In the genomic region with DNA sequence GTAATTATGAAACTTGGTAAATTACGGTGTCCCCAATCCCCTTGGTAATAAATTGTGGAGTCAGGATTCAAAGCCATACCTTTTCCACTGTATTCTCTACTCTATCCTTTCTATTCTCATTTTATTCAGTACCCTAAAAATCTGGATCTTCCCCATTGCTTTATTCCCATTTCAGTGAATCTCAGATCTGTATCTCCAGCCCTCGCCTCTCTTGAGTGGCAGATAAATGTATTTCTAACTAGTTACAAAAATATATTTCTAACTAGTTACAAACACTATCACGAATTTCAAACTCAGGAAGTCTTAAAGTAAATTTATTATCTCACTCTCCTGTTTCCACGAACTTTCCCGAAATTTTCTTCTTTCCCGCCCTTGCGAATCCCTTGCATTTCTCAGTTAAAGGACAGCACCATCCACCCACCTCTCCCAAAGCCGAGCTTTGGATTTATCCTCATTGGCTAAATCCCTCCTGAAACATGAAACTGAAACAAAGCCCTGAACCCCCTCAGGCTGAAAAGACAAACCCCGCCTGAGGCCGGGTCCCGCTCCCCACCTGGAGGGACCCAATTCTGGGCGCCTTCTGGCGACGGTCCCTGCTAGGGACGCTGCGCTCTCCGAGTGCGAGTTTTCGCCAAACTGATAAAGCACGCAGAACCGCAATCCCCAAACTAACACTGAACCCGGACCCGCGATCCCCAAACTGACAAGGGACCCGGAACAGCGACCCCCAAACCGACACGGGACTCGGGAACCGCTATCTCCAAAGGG, we compare ENCODE assay signal across 1 cellular context.
TF ChIP-seq lines count a peak whose summit lies in the region.

No MANE protein-coding gene starts in this region.

TF ChIP-seq in IMR-90, 13 proteins besides CTCF, POLR2A, EP300 and RAD21 (continued from another document):
- no peak for TF ChIP-seq NFE2L2 (IDR thresholded peaks at IDR 0.05; ENCODE audit: low read depth, low read length)
- TF ChIP-seq RFX5 (IDR thresholded peaks at IDR 0.05; ENCODE audit: low read depth, low read length): no peak
- TF ChIP-seq RCOR1 (IDR thresholded peaks at IDR 0.05; ENCODE audit: insufficient replicate concordance, low read length): no peak
- no peak for TF ChIP-seq MAFK (IDR thresholded peaks at IDR 0.05; ENCODE audit: low read depth, low read length)
- TF ChIP-seq CEBPB (IDR thresholded peaks at IDR 0.05; ENCODE audit: low read depth, low read length): no peak
- no peak for TF ChIP-seq MAZ (IDR thresholded peaks at IDR 0.05; ENCODE audit: borderline replicate concordance, low read depth, low read length)
- TF ChIP-seq FOS (IDR thresholded peaks at IDR 0.05; ENCODE audit: low read depth, low read length): no peak
- TF ChIP-seq BHLHE40 (IDR thresholded peaks at IDR 0.05; ENCODE audit: low read depth, low read length): no peak
- no peak for TF ChIP-seq CHD1 (IDR thresholded peaks at IDR 0.05; ENCODE audit: low read depth, low read length)
- TF ChIP-seq, protein P1, sequence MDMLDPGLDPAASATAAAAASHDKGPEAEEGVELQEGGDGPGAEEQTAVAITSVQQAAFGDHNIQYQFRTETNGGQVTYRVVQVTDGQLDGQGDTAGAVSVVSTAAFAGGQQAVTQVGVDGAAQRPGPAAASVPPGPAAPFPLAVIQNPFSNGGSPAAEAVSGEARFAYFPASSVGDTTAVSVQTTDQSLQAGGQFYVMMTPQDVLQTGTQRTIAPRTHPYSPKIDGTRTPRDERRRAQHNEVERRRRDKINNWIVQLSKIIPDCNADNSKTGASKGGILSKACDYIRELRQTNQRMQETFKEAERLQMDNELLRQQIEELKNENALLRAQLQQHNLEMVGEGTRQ (IDR thresholded peaks at IDR 0.05; ENCODE audit: low read depth, low read length): no peak
- TF ChIP-seq, protein P2, sequence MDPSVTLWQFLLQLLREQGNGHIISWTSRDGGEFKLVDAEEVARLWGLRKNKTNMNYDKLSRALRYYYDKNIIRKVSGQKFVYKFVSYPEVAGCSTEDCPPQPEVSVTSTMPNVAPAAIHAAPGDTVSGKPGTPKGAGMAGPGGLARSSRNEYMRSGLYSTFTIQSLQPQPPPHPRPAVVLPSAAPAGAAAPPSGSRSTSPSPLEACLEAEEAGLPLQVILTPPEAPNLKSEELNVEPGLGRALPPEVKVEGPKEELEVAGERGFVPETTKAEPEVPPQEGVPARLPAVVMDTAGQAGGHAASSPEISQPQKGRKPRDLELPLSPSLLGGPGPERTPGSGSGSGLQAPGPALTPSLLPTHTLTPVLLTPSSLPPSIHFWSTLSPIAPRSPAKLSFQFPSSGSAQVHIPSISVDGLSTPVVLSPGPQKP (IDR thresholded peaks at IDR 0.05; ENCODE audit: borderline replicate concordance, low read depth, low read length): no peak
